In genomic region chr16:1677942-1678499, GRCh38 we compare ENCODE assay signal across 1 cellular context.
A peak's percentile ranks its signal among the peaks of the same experiment; 100 is the strongest.
TF ChIP-seq lines count a peak whose summit lies in the region.

TSS of gene JPT2 (plus strand) at chr16:1678279. CDS start at chr16:1678313, 34 bp downstream.

TF ChIP-seq in HepG2, 621 proteins besides CTCF, POLR2A, EP300 and RAD21 (continued from another document and continues in another):
- TF ChIP-seq BCLAF1 (IDR thresholded peaks at IDR 0.05), result no peak
- TF ChIP-seq RARG (CRISPR knock-in tag; IDR thresholded peaks at IDR 0.05; ENCODE audit: low read depth), result no peak
- TF ChIP-seq IKZF1 (IDR thresholded peaks at IDR 0.05), result no peak
- no peak for TF ChIP-seq REST (IDR thresholded peaks at IDR 0.05; ENCODE audit: borderline replicate concordance in 1 of 2, low read depth in 1 of 2, low read length in 2 of 2)
- no peak for TF ChIP-seq ZNF460 (CRISPR knock-in tag; IDR thresholded peaks at IDR 0.05; ENCODE audit: borderline replicate concordance)
- no peak for TF ChIP-seq ZNF142 (CRISPR knock-in tag; IDR thresholded peaks at IDR 0.05)
- TF ChIP-seq MTA1 (CRISPR knock-in tag; IDR thresholded peaks at IDR 0.05; ENCODE audit: borderline replicate concordance), result no peak
- no peak for TF ChIP-seq NR3C1 (CRISPR knock-in tag; IDR thresholded peaks at IDR 0.05)
- TF ChIP-seq MXI1 (IDR thresholded peaks at IDR 0.05; ENCODE audit: borderline replicate concordance, low read depth, low read length), result peak; percentile 64; the same call in 1 of the 3 replicates
- no peak for TF ChIP-seq ZNF879 (CRISPR knock-in tag; IDR thresholded peaks at IDR 0.05)
- peak; percentile 83; the same call in 1 of the 2 replicates for TF ChIP-seq IRF9 (CRISPR knock-in tag; IDR thresholded peaks at IDR 0.05; ENCODE audit: borderline replicate concordance)
- 0 out of 2 replicates have a peak, but pooled peaks have one; percentile 6 for TF ChIP-seq HNRNPL (IDR thresholded peaks at IDR 0.05; ENCODE audit: low read depth, low read length)
- TF ChIP-seq ZNF337 (CRISPR knock-in tag; IDR thresholded peaks at IDR 0.05; ENCODE audit: borderline replicate concordance, low read depth), result no peak
- no peak for TF ChIP-seq CHD4 (IDR thresholded peaks at IDR 0.05; ENCODE audit: borderline replicate concordance, low read length)
- TF ChIP-seq EED (CRISPR knock-in tag; IDR thresholded peaks at IDR 0.05), result no peak
- no peak for TF ChIP-seq ZNF589 (CRISPR knock-in tag; conservative IDR thresholded peaks at IDR 0.05)
- no peak for TF ChIP-seq ZFP62 (CRISPR knock-in tag; IDR thresholded peaks at IDR 0.05)
- TF ChIP-seq ZBTB21 (CRISPR knock-in tag; IDR thresholded peaks at IDR 0.05), result no peak
- no peak for TF ChIP-seq NFE2 (CRISPR knock-in tag; IDR thresholded peaks at IDR 0.05)
- TF ChIP-seq PHF5A (CRISPR knock-in tag; IDR thresholded peaks at IDR 0.05; ENCODE audit: low read depth, unreplicated experiment), result no peak
- TF ChIP-seq FOXP4 (CRISPR knock-in tag; IDR thresholded peaks at IDR 0.05), result no peak; the same call in 1 of the 2 replicates
- 0 out of 2 replicates have a peak, but pooled peaks have one; percentile 4 for TF ChIP-seq ZNF230 (CRISPR knock-in tag; IDR thresholded peaks at IDR 0.05)
- TF ChIP-seq FOXJ3 (CRISPR knock-in tag; IDR thresholded peaks at IDR 0.05; ENCODE audit: borderline replicate concordance), result no peak
- TF ChIP-seq HOMEZ (CRISPR knock-in tag; IDR thresholded peaks at IDR 0.05; ENCODE audit: low read depth), result no peak
- no peak for TF ChIP-seq ZNF432 (CRISPR knock-in tag; IDR thresholded peaks at IDR 0.05; ENCODE audit: borderline replicate concordance)
- no peak for TF ChIP-seq REXO4 (CRISPR knock-in tag; IDR thresholded peaks at IDR 0.05; ENCODE audit: borderline replicate concordance)
- TF ChIP-seq RERE (CRISPR knock-in tag; IDR thresholded peaks at IDR 0.05; ENCODE audit: low read depth), result no peak
- no peak for TF ChIP-seq HDAC2 (CRISPR knock-in tag; IDR thresholded peaks at IDR 0.05)
- TF ChIP-seq ZNF644 (CRISPR knock-in tag; IDR thresholded peaks at IDR 0.05; ENCODE audit: low read depth), result no peak
- peak; percentile 12; the same call in 1 of the 2 replicates for TF ChIP-seq MNT (IDR thresholded peaks at IDR 0.05)
- no peak for TF ChIP-seq SOX5 (CRISPR knock-in tag; IDR thresholded peaks at IDR 0.05; ENCODE audit: borderline replicate concordance)
